In genomic region chr7:106679153-106679931, GRCh38 we compare ENCODE assay signal across 11 cellular contexts. TPM values are rescaled to one million over a fixed set of nuclear protein-coding genes. Genes with fewer than 3 reads are reported as not detected.
A peak's percentile ranks its signal among the peaks of the same experiment; 100 is the strongest.
DNase-seq lines count a peak whose midpoint lies in the region; ATAC-seq and TF ChIP-seq lines count a peak whose summit lies in the region.
"Had no signal": no experiment of that assay in that cellular context is flagged by ENCODE, and none has a peak within 500 bp of the region (broad histone marks: within the 10 kb centered on the region; RNA-seq: fewer than 3 reads in every experiment).

No MANE protein-coding gene starts in this region.

- peaks cover 3% of the 10 kb centered on the region for H3K27me3 Mint-ChIP-seq in stimulated activated naive CD8-positive, alpha-beta T cell treated with anti-CD3 and anti-CD28 coated beads, Interleukin-15, Interleukin-2, amounts not matched to agents 100 ng/mL and 50 ng/mL, for 24 hours

- intact Hi-C loops in left cardiac atrium (cut with DNase I) (no loop called here), right cardiac atrium (cut with DNase I) (no loop called here), mammary epithelial cell (cut with micrococcal nuclease) (loop anchor here (1.0 to 5.0 kb wide), 2 partner anchors 18 to 38 kb away; partner anchors contain the start of gene CCDC71L)

- H3K4me1 Mint-ChIP-seq in stimulated activated naive CD8-positive, alpha-beta T cell treated with anti-CD3 and anti-CD28 coated beads, Interleukin-15, Interleukin-2, amounts not matched to agents 100 ng/mL and 50 ng/mL, for 24 hours (ENCODE audit: low read depth): peaks cover 8% of the 10 kb centered on the region

- TF ChIP-seq CTCF in mammary epithelial cell (conservative IDR thresholded peaks at IDR 0.05 in 1 of 2, IDR thresholded peaks at IDR 0.05 in 1 of 2; ENCODE audit: extremely low read depth in 1 of 2, insufficient read depth in 1 of 2, low read depth in 1 of 2, low read length in 2 of 2): no peak

- H3K9me3 Mint-ChIP-seq in stimulated activated naive CD8-positive, alpha-beta T cell treated with anti-CD3 and anti-CD28 coated beads, Interleukin-15, Interleukin-2, amounts not matched to agents 100 ng/mL and 50 ng/mL, for 24 hours: peaks cover 3% of the 10 kb centered on the region

- peak; percentile 30 to 41 for ATAC-seq in left cardiac atrium
- ATAC-seq in right cardiac atrium: no peak
- ATAC-seq: Panc1 had no signal

- peak overlapping the region; percentile 24 for H3K27ac Mint-ChIP-seq in stimulated activated naive CD8-positive, alpha-beta T cell treated with anti-CD3 and anti-CD28 coated beads, Interleukin-15, Interleukin-2, amounts not matched to agents 100 ng/mL and 50 ng/mL, for 24 hours

- in situ Hi-C loops in mammary epithelial cell (cut with MboI; ENCODE audit: low sequenced_read_pairs in 2 of 2): no loop called here

- no peaks in the 10 kb centered on the region for H3K79me2 ChIP-seq in mammary epithelial cell (ENCODE audit: insufficient read depth, low read length)

- dilution Hi-C loops in mammary epithelial cell (cut with HindIII; ENCODE audit: low sequenced_read_pairs): no loop called here

- H3K9me3 ChIP-seq in right cardiac atrium (ENCODE audit: control insufficient read depth, low read length): no peaks in the 10 kb centered on the region
- H3K9me3 ChIP-seq in mammary epithelial cell (replicated peaks; ENCODE audit: insufficient read depth, low read length): no peaks in the 10 kb centered on the region
- H3K9me3 ChIP-seq: thoracic aorta had no signal

- no peaks in the 10 kb centered on the region for H4K20me1 ChIP-seq in mammary epithelial cell (ENCODE audit: insufficient read depth, low read length)

- H3K4me2 ChIP-seq in mammary epithelial cell (ENCODE audit: insufficient read depth, low read depth, low read length): peak overlapping the region; percentile 29

- peak overlapping the region; percentile 64 for H2AFZ ChIP-seq in mammary epithelial cell (ENCODE audit: low read depth, low read length)

- no peak overlapping the region for H3K4me3 Mint-ChIP-seq in stimulated activated naive CD8-positive, alpha-beta T cell treated with anti-CD3 and anti-CD28 coated beads, Interleukin-15, Interleukin-2, amounts not matched to agents 100 ng/mL and 50 ng/mL, for 24 hours

- H3K4me3 ChIP-seq in right cardiac atrium (ENCODE audit: low read length) (no peak overlapping the region), mammary epithelial cell (replicated peaks in 1 of 3; ENCODE audit: insufficient read depth in 1 of 3, low read depth in 2 of 3, low read length in 3 of 3) (no peak overlapping the region)
- H3K4me3 ChIP-seq: thoracic aorta had no signal

- H3K27ac ChIP-seq in right cardiac atrium (ENCODE audit: low read length) (no peak overlapping the region), mammary epithelial cell (ENCODE audit: insufficient read depth, low read depth, low read length) (peak overlapping the region; percentile 9), caudate nucleus (ENCODE audit: low read depth, low read length) (no peak overlapping the region)
- H3K27ac ChIP-seq: thoracic aorta had no signal

- BruUV-seq in mammary epithelial cell (replicated peaks; lab: Mats Ljungman, UMichigan): TSS peak; percentile 63

- no peak for DNase-seq in left cardiac atrium
- no peak for DNase-seq in right cardiac atrium
- DNase-seq in LHCN-M2 (ENCODE audit: low read depth): peak; percentile 67
- peak; percentile 79 for DNase-seq in mammary epithelial cell
- DNase-seq in caudate nucleus (lab: John Stamatoyannopoulos, UW): no peak
- no peak for DNase-seq in COLO829 (ENCODE audit: low spot score)
- no peak for DNase-seq in NCI-H446 (lab: John Stamatoyannopoulos, UW)
- DNase-seq: DND-41 had no signal

- H3K4me1 ChIP-seq in right cardiac atrium (ENCODE audit: control insufficient read depth, insufficient read depth, low read length) (no peaks in the 10 kb centered on the region), mammary epithelial cell (ENCODE audit: insufficient read depth, low read length) (peaks cover 17% of the 10 kb centered on the region)

- CTCF ChIA-PET in mammary epithelial cell (lab: Charles Lee; ENCODE audit: low non-redundant PET): no interaction called here

- no peaks in the 10 kb centered on the region for H3K36me3 Mint-ChIP-seq in stimulated activated naive CD8-positive, alpha-beta T cell treated with anti-CD3 and anti-CD28 coated beads, Interleukin-15, Interleukin-2, amounts not matched to agents 100 ng/mL and 50 ng/mL, for 24 hours (ENCODE audit: low read depth)

- H3K9ac ChIP-seq in mammary epithelial cell (ENCODE audit: insufficient read depth, low read length): no peak overlapping the region

- H3K27me3 ChIP-seq in right cardiac atrium (ENCODE audit: control insufficient read depth, insufficient read depth): no peaks in the 10 kb centered on the region
- H3K27me3 ChIP-seq in mammary epithelial cell (ENCODE audit: insufficient read depth, low read length): no peaks in the 10 kb centered on the region

- no peaks in the 10 kb centered on the region for H3K36me3 ChIP-seq in mammary epithelial cell (ENCODE audit: insufficient read depth, low read length)
- H3K36me3 ChIP-seq: thoracic aorta had no signal

- WGBS in right cardiac atrium: 60% methylated on average over 6 of the region's 6 CpGs
- 44% methylated on average over 6 of the region's 6 CpGs for WGBS in mammary epithelial cell (ENCODE audit: low coverage, missing lambda C conversion rate)

RNA-seq across cellular contexts. Expression of gene CCDC71L, which starts 18.4 kb away (rescaled TPM):
- 10 to 100 TPM; 11.0 to 21.5 TPM for total RNA-seq in left cardiac atrium
- 10 to 100 TPM in 2 of 4 donors, 1 to 10 TPM in 2; 9.3 to 12.9 (median 10.0) TPM for total RNA-seq in right cardiac atrium
- polyA plus RNA-seq in right cardiac atrium: 5.0 TPM
- 44.4 and 54.9 TPM in 2 replicates for total RNA-seq in LHCN-M2 (2014; rRNA removed)
- polyA plus RNA-seq in LHCN-M2 (2012): 26.7 TPM
- 10 to 100 TPM; 32.2 to 37.8 TPM for total RNA-seq in mammary epithelial cell
- polyA plus RNA-seq in mammary epithelial cell: 14.0 TPM
- polyA minus RNA-seq in mammary epithelial cell: 15.1 TPM

Comparison
In these comparisons a context has a peak if more than half of its experiments do, and no peak if none do; other contexts are left out.
1. ATAC-seq: peak in left cardiac atrium (2 of 2); none in right cardiac atrium (0 of 2).
2. DNase-seq: peak in LHCN-M2 (single experiment) and mammary epithelial cell (single experiment); none in left cardiac atrium (single experiment), right cardiac atrium (0 of 3), caudate nucleus (0 of 61), COLO829 (single experiment) and NCI-H446 (0 of 2).